In the genomic region with DNA sequence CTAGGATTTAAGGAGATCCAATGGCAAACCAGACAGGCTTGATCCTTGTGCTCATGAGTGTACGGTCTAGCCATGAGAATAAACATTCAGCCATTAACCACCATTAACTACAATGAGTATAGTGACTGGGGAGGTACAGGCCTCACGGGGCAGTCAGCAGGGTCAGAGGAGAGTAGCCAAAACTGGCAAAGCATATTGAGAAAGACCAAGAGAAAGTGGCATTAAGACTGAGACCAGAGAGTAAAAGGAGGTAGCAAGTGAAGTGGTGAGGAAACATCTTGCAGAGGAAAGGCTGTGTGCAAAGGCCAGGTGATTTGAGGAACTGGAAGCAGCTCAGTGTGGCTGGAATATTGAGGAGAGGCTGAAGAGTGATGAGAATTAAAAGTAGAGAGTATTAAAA, we compare ENCODE assay signal across 25 cellular contexts.
DNase-seq lines count a peak whose midpoint lies in the region; ATAC-seq and TF ChIP-seq lines count a peak whose summit lies in the region.
"Had no signal": no experiment of that assay in that cellular context is flagged by ENCODE, and none has a peak within 500 bp of the region (broad histone marks: within the 10 kb centered on the region; RNA-seq: fewer than 3 reads in every experiment).

No MANE protein-coding gene starts in this region.

- intact Hi-C loops in naive thymus-derived CD4-positive, alpha-beta T cell (cut with micrococcal nuclease): no loop called here
- intact Hi-C loops in ascending aorta (cut with DNase I): no loop called here

- H3K4me2 ChIP-seq in OCI-LY3 (ENCODE audit: low read length): peak overlapping the region; percentile 21; the same call in 1 of the 2 replicates
- H3K4me2 ChIP-seq: KMS-11 had no signal

- H3K4me1 Mint-ChIP-seq in naive thymus-derived CD4-positive, alpha-beta T cell: no peaks in the 10 kb centered on the region

- H3K36me3 ChIP-seq in OCI-LY3 (replicated peaks; ENCODE audit: low read depth, low read length): no peaks in the 10 kb centered on the region
- H3K36me3 ChIP-seq in naive thymus-derived CD4-positive, alpha-beta T cell (ENCODE audit: control insufficient read depth in 2 of 3, insufficient read depth in 3 of 3, low read length in 3 of 3): no peaks in the 10 kb centered on the region
- no peaks in the 10 kb centered on the region for H3K36me3 ChIP-seq in ascending aorta
- H3K36me3 ChIP-seq: BLaER1 treated with 17β-estradiol and CSF1 and Interleukin-3, amounts not matched to agents 10 nM and 100 nM; SJCRH30 had no signal

- peaks cover 0 to 3% (median 0%) of the 10 kb centered on the region in 5 donors for H3K36me3 Mint-ChIP-seq in naive thymus-derived CD4-positive, alpha-beta T cell
- H3K36me3 Mint-ChIP-seq: CD4-positive, alpha-beta memory T cell; IgD-negative memory B cell had no signal

- no peak overlapping the region for H3K9ac ChIP-seq in OCI-LY3 (ENCODE audit: low read length)
- H3K9ac ChIP-seq: BLaER1 treated with 17β-estradiol and CSF1 and Interleukin-3, amounts not matched to agents 10 nM and 100 nM; KMS-11 had no signal

- H3K9me3 ChIP-seq in OCI-LY3 (ENCODE audit: insufficient read depth, low read length) (no peaks in the 10 kb centered on the region), ascending aorta (no peaks in the 10 kb centered on the region)
- no peaks in the 10 kb centered on the region for H3K9me3 ChIP-seq in naive thymus-derived CD4-positive, alpha-beta T cell (ENCODE audit: control insufficient read depth in 2 of 3, low read length in 3 of 3)
- H3K9me3 ChIP-seq: SJCRH30 had no signal

- H3K4me3 Mint-ChIP-seq in naive thymus-derived CD4-positive, alpha-beta T cell: no peak overlapping the region
- H3K4me3 Mint-ChIP-seq: CD4-positive, alpha-beta memory T cell; IgD-negative memory B cell; T-helper 2 cell treated with Interferon-gamma antibody and Interleukin-4, amounts not matched to agents 5 μg/mL and 100 μg/mL, for 36 hours had no signal

- POLR2A ChIA-PET in naive thymus-derived CD4-positive, alpha-beta T cell (lab: Charles Lee): interaction anchor here (0.7 kb wide), 1 partner anchor 317 kb away, joined by 4 read pairs; no protein-coding TSS in a partner anchor

- peaks cover 0 to 3% (median 0%) of the 10 kb centered on the region in 11 donors for H3K9me3 Mint-ChIP-seq in naive thymus-derived CD4-positive, alpha-beta T cell
- H3K9me3 Mint-ChIP-seq: CD4-positive, alpha-beta memory T cell; T-helper 2 cell treated with Interferon-gamma antibody and Interleukin-4, amounts not matched to agents 5 μg/mL and 100 μg/mL, for 36 hours had no signal

- no peak for TF ChIP-seq CTCF in OCI-LY3 (IDR thresholded peaks at IDR 0.05; ENCODE audit: low read depth, low read length)
- no peak for TF ChIP-seq CTCF in ascending aorta (IDR thresholded peaks at IDR 0.05)

- H3K4me3 ChIP-seq in OCI-LY3 (ENCODE audit: low read length) (no peak overlapping the region), ascending aorta (no peak overlapping the region)
- H3K4me3 ChIP-seq in naive thymus-derived CD4-positive, alpha-beta T cell (ENCODE audit: low read length): no peak overlapping the region
- H3K4me3 ChIP-seq: BLaER1 treated with 17β-estradiol and CSF1 and Interleukin-3, amounts not matched to agents 10 nM and 100 nM; SJCRH30 had no signal

- H3K27ac ChIP-seq in OCI-LY3 (ENCODE audit: low read length): no peak overlapping the region
- H3K27ac ChIP-seq in naive thymus-derived CD4-positive, alpha-beta T cell (ENCODE audit: low read depth, low read length): no peak overlapping the region
- no peak overlapping the region for H3K27ac ChIP-seq in ascending aorta
- H3K27ac ChIP-seq: BLaER1 treated with 17β-estradiol and CSF1 and Interleukin-3, amounts not matched to agents 10 nM and 100 nM; HL-60; KMS-11; SJCRH30 had no signal

- ATAC-seq in naive thymus-derived CD4-positive, alpha-beta T cell: peak; percentile 26
- no peak for ATAC-seq in HG03175 (IDR thresholded peaks at IDR 0.05; ENCODE audit: unreplicated experiment)
- ATAC-seq: PC-3, Right ventricle myocardium inferior had no signal

- no peaks in the 10 kb centered on the region for H3K27me3 Mint-ChIP-seq in naive thymus-derived CD4-positive, alpha-beta T cell
- H3K27me3 Mint-ChIP-seq: CD4-positive, alpha-beta memory T cell; IgD-negative memory B cell had no signal

- peaks cover 21% of the 10 kb centered on the region for H3K4me1 ChIP-seq in OCI-LY3 (ENCODE audit: low read length)
- H3K4me1 ChIP-seq in naive thymus-derived CD4-positive, alpha-beta T cell (ENCODE audit: control insufficient read depth in 2 of 2, insufficient read depth in 2 of 2, low read length in 2 of 2): no peaks in the 10 kb centered on the region
- H3K4me1 ChIP-seq in ascending aorta: no peaks in the 10 kb centered on the region
- H3K4me1 ChIP-seq: SJCRH30 had no signal

- H4K20me1 ChIP-seq in OCI-LY3 (ENCODE audit: insufficient read depth, low read length): no peaks in the 10 kb centered on the region
- H4K20me1 ChIP-seq: BLaER1 treated with 17β-estradiol and CSF1 and Interleukin-3, amounts not matched to agents 10 nM and 100 nM had no signal

- no peak overlapping the region for H2AFZ ChIP-seq in OCI-LY3 (ENCODE audit: low read depth, low read length)

- CTCF ChIA-PET in naive thymus-derived CD4-positive, alpha-beta T cell (lab: Charles Lee): no interaction called here

- no peaks in the 10 kb centered on the region for H3K27me3 ChIP-seq in OCI-LY3 (ENCODE audit: low read depth, low read length)
- H3K27me3 ChIP-seq in naive thymus-derived CD4-positive, alpha-beta T cell (ENCODE audit: control insufficient read depth in 2 of 2, insufficient read depth in 2 of 2, low read length in 2 of 2): no peaks in the 10 kb centered on the region
- no peaks in the 10 kb centered on the region for H3K27me3 ChIP-seq in ascending aorta
- H3K27me3 ChIP-seq: BLaER1 treated with 17β-estradiol and CSF1 and Interleukin-3, amounts not matched to agents 10 nM and 100 nM; SJCRH30 had no signal

- no peaks in the 10 kb centered on the region for H3K79me2 ChIP-seq in OCI-LY3 (ENCODE audit: low read length)

- DNase-seq in AML-193 (lab: John Stamatoyannopoulos, UW): peak; percentile 39 to 54
- peak; percentile 21 to 32 for DNase-seq in Kasumi-1 (lab: John Stamatoyannopoulos, UW)
- DNase-seq in naive thymus-derived CD4-positive, alpha-beta T cell: no peak
- no peak for DNase-seq in ascending aorta (ENCODE audit: low spot score in 2 of 2)
- no peak for DNase-seq in HCEC 1CT
- DNase-seq: CD4-positive, alpha-beta memory T cell; COR-L47; DMS53; NCI-H1105 treated with DMSO at 0.1 percent for 48 hours; NCI-H1694; NCI-H2029 treated with DMSO at 0.1 percent for 48 hours; NCI-H446 treated with DMSO at 0.1 percent for 48 hours; NCI-H526; NCI-H82; PC-3; SJCRH30; T-helper 1 cell had no signal

- H3K27ac Mint-ChIP-seq in naive thymus-derived CD4-positive, alpha-beta T cell: no peak overlapping the region
- H3K27ac Mint-ChIP-seq: CD4-positive, alpha-beta memory T cell; IgD-negative memory B cell; T-helper 2 cell treated with Interferon-gamma antibody and Interleukin-4, amounts not matched to agents 5 μg/mL and 100 μg/mL, for 36 hours had no signal

Comparison
In these comparisons a context has a peak if more than half of its experiments do, and no peak if none do; other contexts are left out.
1. DNase-seq: peak in AML-193 (2 of 2) and Kasumi-1 (2 of 2); none in naive thymus-derived CD4-positive, alpha-beta T cell (0 of 9), ascending aorta (0 of 2) and HCEC 1CT (single experiment).